18 cellular contexts compared by ENCODE assay signal in genomic region chr11:69874178-69874983, GRCh38. TPM values are rescaled to one million over a fixed set of nuclear protein-coding genes. Genes with fewer than 3 reads are reported as not detected.
DNase-seq lines count a peak whose midpoint lies in the region; ATAC-seq and TF ChIP-seq lines count a peak whose summit lies in the region.
"Had no signal": no experiment of that assay in that cellular context is flagged by ENCODE, and none has a peak within 500 bp of the region (broad histone marks: within the 10 kb centered on the region; RNA-seq: fewer than 3 reads in every experiment).

No MANE protein-coding gene starts in this region.

- 83 to 85% methylated on average over 22 of the region's 22 CpGs for WGBS in sigmoid colon, 2 donors

- no peak overlapping the region for H3K27ac ChIP-seq in lower lobe of right lung
- H3K27ac ChIP-seq in sigmoid colon: no peak overlapping the region
- H3K27ac ChIP-seq: PC-9 had no signal

- DNase-seq in H7 (peak; percentile 41), lower lobe of right lung (peak; percentile 21), sigmoid colon (peak; percentile 48), Calu3 (no peak)
- peak; percentile 1 for DNase-seq in activated CD8-positive, alpha-beta memory T cell treated with anti-CD3 and anti-CD28 coated beads, Interleukin-2, amount 50 U/mL, for 4 hours
- DNase-seq in T-helper 2 cell treated with Interferon-gamma antibody and Interleukin-4, amounts not matched to agents 5 μg/mL and 100 μg/mL, for 36 hours (ENCODE audit: low spot score): no peak
- DNase-seq: BE2C; CD4-positive, alpha-beta memory T cell; IMR-90; Kasumi-1; NCI-H187 treated with DMSO at 0.1 percent for 48 hours; NCI-H2171; NCI-H446 treated with DMSO at 0.1 percent for 48 hours; NCI-H748 treated with DMSO at 0.1 percent for 48 hours had no signal

- intact Hi-C loops in lower lobe of right lung (cut with DNase I): no loop called here
- intact Hi-C loops in sigmoid colon (cut with DNase I): no loop called here
- intact Hi-C loops in Calu3 (cut with micrococcal nuclease; ENCODE audit: unreplicated experiment): no loop called here

- H3K27me3 Mint-ChIP-seq in Calu3 (ENCODE audit: unreplicated experiment): peaks cover 35% of the 10 kb centered on the region
- H3K27me3 Mint-ChIP-seq in T-helper 2 cell treated with Interferon-gamma antibody and Interleukin-4, amounts not matched to agents 5 μg/mL and 100 μg/mL, for 36 hours (ENCODE audit: low read depth): no peaks in the 10 kb centered on the region

- no peaks in the 10 kb centered on the region for H3K4me1 ChIP-seq in lower lobe of right lung
- peaks cover 0 to 4% (median 0%) of the 10 kb centered on the region in 4 donors for H3K4me1 ChIP-seq in sigmoid colon
- H3K4me1 ChIP-seq: BE2C had no signal

- TF ChIP-seq EP300 in sigmoid colon (IDR thresholded peaks at IDR 0.05): no peak

- no peak for TF ChIP-seq POLR2A in sigmoid colon (IDR thresholded peaks at IDR 0.05)

- TF ChIP-seq CTCF in lower lobe of right lung (IDR thresholded peaks at IDR 0.05) (no peak), sigmoid colon (IDR thresholded peaks at IDR 0.05) (no peak), Calu3 (IDR thresholded peaks at IDR 0.05; ENCODE audit: unreplicated experiment) (no peak)

- H3K27ac Mint-ChIP-seq in Calu3 (ENCODE audit: unreplicated experiment): no peak overlapping the region
- no peak overlapping the region for H3K27ac Mint-ChIP-seq in T-helper 2 cell treated with Interferon-gamma antibody and Interleukin-4, amounts not matched to agents 5 μg/mL and 100 μg/mL, for 36 hours
- H3K27ac Mint-ChIP-seq: CD4-positive, alpha-beta memory T cell had no signal

- ATAC-seq in lower lobe of right lung (no peak), HG03565 (IDR thresholded peaks at IDR 0.05; ENCODE audit: unreplicated experiment) (no peak)

- H3K9me3 ChIP-seq in lower lobe of right lung (no peaks in the 10 kb centered on the region), sigmoid colon (no peaks in the 10 kb centered on the region)
- H3K9me3 ChIP-seq: BE2C had no signal

- CTCF ChIA-PET in Calu3 (lab: Charles Lee): no interaction called here

- BruUV-seq in Calu3 (replicated peaks; lab: Mats Ljungman, UMichigan): no TSS peak

- H3K36me3 ChIP-seq in H7 (replicated peaks; ENCODE audit: control insufficient read depth, insufficient read depth, low read length) (no peaks in the 10 kb centered on the region), lower lobe of right lung (no peaks in the 10 kb centered on the region), sigmoid colon (no peaks in the 10 kb centered on the region)
- H3K36me3 ChIP-seq: BE2C had no signal

- H3K4me3 ChIP-seq in H7 (ENCODE audit: insufficient read depth, low read depth, low read length) (no peak overlapping the region), lower lobe of right lung (no peak overlapping the region), sigmoid colon (no peak overlapping the region)
- H3K4me3 ChIP-seq: PC-9 had no signal

- peaks cover 6% of the 10 kb centered on the region for H3K9me3 Mint-ChIP-seq in Calu3 (ENCODE audit: low read depth, unreplicated experiment)
- H3K9me3 Mint-ChIP-seq in T-helper 2 cell treated with Interferon-gamma antibody and Interleukin-4, amounts not matched to agents 5 μg/mL and 100 μg/mL, for 36 hours: no peaks in the 10 kb centered on the region

- H3K4me1 Mint-ChIP-seq in Calu3 (ENCODE audit: low read depth, unreplicated experiment): no peaks in the 10 kb centered on the region
- no peaks in the 10 kb centered on the region for H3K4me1 Mint-ChIP-seq in T-helper 2 cell treated with Interferon-gamma antibody and Interleukin-4, amounts not matched to agents 5 μg/mL and 100 μg/mL, for 36 hours (ENCODE audit: low read depth)
- H3K4me1 Mint-ChIP-seq: CD4-positive, alpha-beta memory T cell had no signal

- H3K4me3 Mint-ChIP-seq in Calu3 (ENCODE audit: low read depth, unreplicated experiment): no peak overlapping the region
- H3K4me3 Mint-ChIP-seq in T-helper 2 cell treated with Interferon-gamma antibody and Interleukin-4, amounts not matched to agents 5 μg/mL and 100 μg/mL, for 36 hours: no peak overlapping the region
- H3K4me3 Mint-ChIP-seq: CD4-positive, alpha-beta memory T cell had no signal

- peaks cover 12% of the 10 kb centered on the region for H3K36me3 Mint-ChIP-seq in Calu3 (ENCODE audit: insufficient read depth, unreplicated experiment)
- no peaks in the 10 kb centered on the region for H3K36me3 Mint-ChIP-seq in T-helper 2 cell treated with Interferon-gamma antibody and Interleukin-4, amounts not matched to agents 5 μg/mL and 100 μg/mL, for 36 hours (ENCODE audit: low read depth)
- H3K36me3 Mint-ChIP-seq: CD4-positive, alpha-beta memory T cell had no signal

- H3K27me3 ChIP-seq in H7 (ENCODE audit: control insufficient read depth, insufficient read depth, low read length): no peaks in the 10 kb centered on the region
- peaks cover 6% of the 10 kb centered on the region for H3K27me3 ChIP-seq in lower lobe of right lung (ENCODE audit: low read depth)
- H3K27me3 ChIP-seq in sigmoid colon: no peaks in the 10 kb centered on the region
- H3K27me3 ChIP-seq: BE2C had no signal

RNA-seq across cellular contexts. Expression of gene FGF3, which starts 55.2 kb away (rescaled TPM):
- 0.15 TPM in 1 of 2 replicates, not detected in the other for total RNA-seq in H7 (2014; rRNA removed; shearing (Covaris generic))
- total RNA-seq in lower lobe of right lung: not detected
- not detected for total RNA-seq in sigmoid colon
- polyA plus RNA-seq in sigmoid colon: not detected
- not detected in 2 replicates for total RNA-seq in Calu3 (2022)
- total RNA-seq: CD4-positive, alpha-beta memory T cell; Daoy; IMR-90; PC-9 had no signal
- polyA plus RNA-seq: AG04450; CD4-positive, alpha-beta memory T cell; IMR-90 had no signal

Comparison
In these comparisons a context has a peak if more than half of its experiments do, and no peak if none do; other contexts are left out.
1. DNase-seq: peak in H7 (single experiment), activated CD8-positive, alpha-beta memory T cell treated with anti-CD3 and anti-CD28 coated beads, Interleukin-2, amount 50 U/mL, for 4 hours (single experiment), lower lobe of right lung (single experiment) and sigmoid colon (single experiment); none in Calu3 (single experiment) and T-helper 2 cell treated with Interferon-gamma antibody and Interleukin-4, amounts not matched to agents 5 μg/mL and 100 μg/mL, for 36 hours (single experiment).